ENCODE assay signal across 10 cellular contexts in the genomic region with DNA sequence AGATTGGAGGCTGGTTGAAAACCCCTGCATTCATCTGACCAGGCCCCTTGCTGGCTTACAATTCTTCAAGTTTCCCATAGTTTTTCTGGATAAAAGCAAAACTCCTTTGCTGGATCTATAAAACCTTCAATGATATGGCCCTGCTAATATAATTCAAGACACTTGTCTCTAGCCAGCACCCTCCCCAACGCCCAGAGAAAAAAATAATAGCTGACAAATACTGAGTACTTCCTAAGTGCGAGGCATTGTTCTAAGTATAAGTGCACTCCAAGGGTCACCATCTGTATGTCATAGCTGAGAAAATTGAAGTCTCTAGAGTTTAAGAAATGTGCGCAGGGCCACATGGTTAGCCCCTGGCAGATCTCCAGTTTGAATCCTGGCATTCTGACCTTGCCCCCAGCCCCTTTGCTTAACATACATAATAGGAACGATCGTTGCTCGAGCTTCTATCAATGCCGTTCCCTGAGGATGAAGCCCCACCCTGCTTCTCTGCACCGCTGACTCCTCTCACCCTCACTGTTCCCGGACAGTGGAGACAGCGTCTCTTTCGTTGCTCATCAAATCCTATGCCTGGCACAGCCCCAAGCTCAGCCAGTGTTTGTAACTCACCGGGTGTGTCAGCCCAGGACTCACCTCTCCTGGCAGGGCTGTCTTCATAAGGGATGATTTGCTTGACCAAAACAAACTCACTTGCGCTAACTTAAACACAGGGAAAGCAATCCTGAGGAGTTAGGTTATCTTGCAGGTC.
DNase-seq lines count a peak whose midpoint lies in the region; ATAC-seq lines count a peak whose summit lies in the region.
"Had no signal": no experiment of that assay in that cellular context is flagged by ENCODE, and none has a peak within 500 bp of the region (broad histone marks: within the 10 kb centered on the region; RNA-seq: fewer than 3 reads in every experiment).

No MANE protein-coding gene starts in this region.

- H3K9ac ChIP-seq in BLaER1 (no peak overlapping the region; the same call in 1 of the 2 replicates), Karpas-422 (ENCODE audit: low read length) (no peak overlapping the region)

- no peak overlapping the region for H3K4me3 ChIP-seq in BLaER1
- no peak overlapping the region for H3K4me3 ChIP-seq in Karpas-422 (ENCODE audit: low read length)

- peaks cover 52% of the 10 kb centered on the region for H3K4me1 ChIP-seq in BLaER1
- peaks cover 64% of the 10 kb centered on the region for H3K4me1 ChIP-seq in Karpas-422 (ENCODE audit: low read length)

- H3K36me3 ChIP-seq in BLaER1 (no peaks in the 10 kb centered on the region), Karpas-422 (ENCODE audit: insufficient read depth, low read length) (no peaks in the 10 kb centered on the region)

- no peaks in the 10 kb centered on the region for H3K27me3 ChIP-seq in BLaER1
- no peaks in the 10 kb centered on the region for H3K27me3 ChIP-seq in Karpas-422 (ENCODE audit: low read length)

- no peak for ATAC-seq in HG02763 (IDR thresholded peaks at IDR 0.05; ENCODE audit: unreplicated experiment)
- no peak for ATAC-seq in HG02981 (IDR thresholded peaks at IDR 0.05; ENCODE audit: unreplicated experiment)
- ATAC-seq: activated T-helper 17 cell treated with anti-CD3 and anti-CD28 coated beads, Interleukin-2, amount 50 U/mL, for 72 hours had no signal

- H3K9me3 ChIP-seq in BLaER1 = no peaks in the 10 kb centered on the region
- no peaks in the 10 kb centered on the region for H3K9me3 ChIP-seq in Karpas-422 (ENCODE audit: low read length)

- H4K20me1 ChIP-seq in BLaER1 (peaks cover 12% of the 10 kb centered on the region; the same call in 1 of the 2 replicates), Karpas-422 (ENCODE audit: insufficient read depth, low read depth, low read length) (no peaks in the 10 kb centered on the region)

- H3K79me2 ChIP-seq in Karpas-422 (ENCODE audit: low read length) = no peaks in the 10 kb centered on the region

- no peak overlapping the region for H2AFZ ChIP-seq in Karpas-422 (ENCODE audit: low read length)

- DNase-seq in Karpas-422 (no peak), amniotic epithelial cell (ENCODE audit: low read depth) (peak; percentile 77), iris pigment epithelial cell (ENCODE audit: low read depth) (peak; percentile 44), hepatic stellate cell (ENCODE audit: low spot score) (no peak), SK-N-DZ (ENCODE audit: low spot score) (no peak)
- DNase-seq: CD4-positive, alpha-beta T cell had no signal

- no peaks in the 10 kb centered on the region for H3K9me2 ChIP-seq in Karpas-422 (replicated peaks; ENCODE audit: insufficient read depth, low read length)

- H3K4me2 ChIP-seq in BLaER1 (peak overlapping the region; percentile 87), Karpas-422 (ENCODE audit: low read depth, low read length, poor library complexity, severe bottlenecking) (peak overlapping the region; percentile 0)

- H3K27ac ChIP-seq in BLaER1 (no peak overlapping the region), Karpas-422 (ENCODE audit: low read length) (no peak overlapping the region)

Comparison
In these comparisons a context has a peak if more than half of its experiments do, and no peak if none do; other contexts are left out.
1. DNase-seq: peak in amniotic epithelial cell (single experiment) and iris pigment epithelial cell (single experiment); none in Karpas-422 (single experiment), hepatic stellate cell (single experiment) and SK-N-DZ (single experiment).